In genomic region chr10:44340557-44340956, GRCh38 we compare ENCODE assay signal across 24 cellular contexts. TPM values are rescaled to one million over a fixed set of nuclear protein-coding genes. Genes with fewer than 3 reads are reported as not detected.
"Had no signal": no experiment of that assay in that cellular context is flagged by ENCODE, and none has a peak within 500 bp of the region (broad histone marks: within the 10 kb centered on the region; RNA-seq: fewer than 3 reads in every experiment).

No MANE protein-coding gene starts in this region.

- H3K9me3 ChIP-seq: esophagus squamous epithelium, heart right ventricle, lower lobe of right lung, pancreas, right lobe of liver, thoracic aorta, tibial nerve, upper lobe of right lung, uterus had no signal

- H3K27me3 ChIP-seq: heart right ventricle, pancreas, right lobe of liver, tibial nerve, upper lobe of right lung, uterus had no signal

- FAIRE-seq: colon, endothelial cell of umbilical vein, islet of Langerhans, pancreas had no signal

- H3K4me3 ChIP-seq: esophagus squamous epithelium, heart right ventricle, lower lobe of right lung, pancreas, right lobe of liver, thoracic aorta, tibial nerve, upper lobe of right lung, uterus had no signal

- H3K4me1 ChIP-seq: esophagus squamous epithelium, lower lobe of right lung, right lobe of liver, tibial nerve, upper lobe of right lung, uterus had no signal

- ATAC-seq: heart right ventricle; left colon; left ventricle myocardium superior; lower lobe of right lung; naive thymus-derived CD8-positive, alpha-beta T cell; pancreas; right lobe of liver; stimulated activated naive B cell treated with anti-CD40 and anti-IgM and Interleukin-4, amounts not matched to agents 10 μg/mL and 1 μg/mL and 100 μg/mL, for 72 hours; upper lobe of right lung had no signal

- H3K36me3 ChIP-seq: esophagus squamous epithelium, lower lobe of right lung, pancreas, right lobe of liver, thoracic aorta, tibial nerve, upper lobe of right lung, uterus had no signal

- H3K27ac ChIP-seq: esophagus squamous epithelium, heart right ventricle, lower lobe of right lung, pancreas, right lobe of liver, thoracic aorta, tibial nerve, upper lobe of right lung, uterus had no signal

- DNase-seq: effector CD8-positive, alpha-beta T cell; esophagus squamous epithelium; foreskin melanocyte; glutamatergic neuron; heart right ventricle; hippocampal formation; kidney glomerular epithelial cell; left colon; left ventricle myocardium superior; lower lobe of right lung; naive thymus-derived CD8-positive, alpha-beta T cell; nephron progenitor cell; occipital lobe; pancreas; right lobe of liver; stimulated activated CD4-positive, alpha-beta T cell treated with anti-CD3 and anti-CD28 coated beads, Interleukin-4, amount 100 ng/mL, for 4 hours; stimulated activated naive B cell treated with anti-CD40 and anti-IgM and Interleukin-4, amounts not matched to agents 10 μg/mL and 1 μg/mL and 100 μg/mL, for 72 hours; upper lobe of right lung; uterus had no signal

RNA-seq across cellular contexts. Expression of gene CXCL12, which starts 44.3 kb away (rescaled TPM):
- total RNA-seq: naive thymus-derived CD8-positive, alpha-beta T cell had no signal
- polyA plus RNA-seq: naive thymus-derived CD8-positive, alpha-beta T cell had no signal
